26 cellular contexts compared by ENCODE assay signal in the genomic region with DNA sequence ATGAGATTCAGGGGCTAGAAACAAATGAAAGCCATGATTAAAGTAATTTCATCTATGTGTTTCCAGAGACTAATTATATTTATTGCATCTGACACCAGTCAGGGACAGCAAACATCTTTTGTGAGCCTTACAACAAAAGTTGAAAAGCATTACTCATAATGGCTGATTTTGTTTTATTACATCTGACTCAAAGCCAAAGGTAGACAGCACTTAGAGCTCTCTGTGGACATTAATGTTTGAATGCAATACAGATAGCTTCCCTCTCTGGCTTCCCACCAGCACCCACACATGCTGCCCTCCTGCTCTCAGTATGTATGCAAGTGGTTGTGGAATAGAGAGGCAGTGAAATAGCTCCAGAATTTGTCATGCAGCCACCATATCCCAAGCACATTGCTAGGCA.
DNase-seq lines count a peak whose midpoint lies in the region; ATAC-seq and TF ChIP-seq lines count a peak whose summit lies in the region.
"Had no signal": no experiment of that assay in that cellular context is flagged by ENCODE, and none has a peak within 500 bp of the region (broad histone marks: within the 10 kb centered on the region; RNA-seq: fewer than 3 reads in every experiment).

No MANE protein-coding gene starts in this region.

- in situ Hi-C loops in GM13977 (cut with MboI; ENCODE audit: low pct_unique_long_range_greater_than_20kb, low sequenced_read_pairs, unreplicated experiment): no loop called here

- TF ChIP-seq CTCF in AG10803 (conservative IDR thresholded peaks at IDR 0.05; ENCODE audit: low read length): no peak
- no peak for TF ChIP-seq CTCF in fibroblast of villous mesenchyme (IDR thresholded peaks at IDR 0.05; ENCODE audit: insufficient read depth, low read depth, low read length)
- no peak for TF ChIP-seq CTCF in GM13977 (IDR thresholded peaks at IDR 0.05; ENCODE audit: extremely low read depth, insufficient read depth, missing control alignments)

- DNase-seq in AG10803 (ENCODE audit: low read depth) (peak; percentile 82), HCEC 1CT (peak; percentile 62), NCI-H2196 (lab: John Stamatoyannopoulos, UW; ENCODE audit: unreplicated experiment) (peak; percentile 32), fibroblast of villous mesenchyme (ENCODE audit: low read depth) (peak; percentile 24), mucosa of gallbladder (ENCODE audit: low spot score) (no peak), SKM-1 treated with dmso at 0.1 percent for 144 hours (lab: John Stamatoyannopoulos, UW; ENCODE audit: unreplicated experiment) (no peak), sciatic nerve (ENCODE audit: low spot score) (no peak), GM13977 (ENCODE audit: low spot score) (no peak)
- DNase-seq: ACHN; activated CD4-positive, alpha-beta T cell treated with anti-CD3 and anti-CD28 coated beads, Interleukin-2, amount 10 ng/mL, durations not matched to agents 24 days and 14 days; activated effector memory CD4-positive, alpha-beta T cell treated with Interleukin-2 at 50 U/mL for 16 hours; activated naive CD8-positive, alpha-beta T cell treated with anti-CD3 and anti-CD28 coated beads, Interleukin-2, amount 10 ng/mL, durations not matched to agents 7 days and 5 days; CD4-positive, CD25-positive, alpha-beta regulatory T cell; cerebellar nuclear complex; erythroblast; GF-D8; kidney; NCI-H1436; NCI-H345; SJCRH30; stimulated activated CD4-positive, alpha-beta T cell treated with anti-CD3 and anti-CD28 coated beads, Interleukin-1b, Interleukin-23, amount 100 ng/mL, for 48 hours; substantia nigra; T-helper 17 cell had no signal

- ATAC-seq in sciatic nerve: no peak
- ATAC-seq: GM12878, T-helper 17 cell had no signal

- intact Hi-C loops in sciatic nerve (cut with DNase I): no loop called here

- H3K4me3 ChIP-seq in AG10803 (ENCODE audit: low read length) (no peak overlapping the region), fibroblast of villous mesenchyme (ENCODE audit: low read depth, low read length) (no peak overlapping the region)
- H3K4me3 ChIP-seq: GM12878, lung, prostate gland, SJCRH30 had no signal

Comparison
In these comparisons a context has a peak if more than half of its experiments do, and no peak if none do; other contexts are left out.
1. DNase-seq: peak in AG10803 (single experiment), HCEC 1CT (single experiment), NCI-H2196 (single experiment) and fibroblast of villous mesenchyme (single experiment); none in mucosa of gallbladder (single experiment), SKM-1 treated with dmso at 0.1 percent for 144 hours (single experiment), sciatic nerve (single experiment) and GM13977 (single experiment).